8 cellular contexts compared by ENCODE assay signal in genomic region chr19:2602391-2603181, GRCh38.
DNase-seq lines count a peak whose midpoint lies in the region; ATAC-seq, FAIRE-seq and TF ChIP-seq lines count a peak whose summit lies in the region.

No MANE protein-coding gene starts in this region.

- H3K4me1 Mint-ChIP-seq in activated T-cell treated with anti-CD3 and anti-CD28 coated beads, Interleukin-2, amount 50 U/mL, for 24 hours (ENCODE audit: low read depth) = peaks cover 28% of the 10 kb centered on the region

- TF ChIP-seq CTCF in D721Med (IDR thresholded peaks at IDR 0.05; ENCODE audit: insufficient read depth, missing control alignments) = no peak

- no peaks in the 10 kb centered on the region for H3K27me3 ChIP-seq in mucosa of rectum (ENCODE audit: control insufficient read depth in 2 of 2, insufficient read depth in 2 of 2, low read length in 2 of 2)

- H3K9ac ChIP-seq in mucosa of rectum (ENCODE audit: low read depth in 1 of 2, low read length in 2 of 2) = peak overlapping the region in 1 of 2 donors; percentile 18

- ATAC-seq in HG02970 (IDR thresholded peaks at IDR 0.05; ENCODE audit: low FRiP score, unreplicated experiment) = no peak
- no peak for ATAC-seq in GM21717 (IDR thresholded peaks at IDR 0.05; ENCODE audit: unreplicated experiment)

- no peaks in the 10 kb centered on the region for H3K9me3 ChIP-seq in mucosa of rectum (ENCODE audit: control insufficient read depth in 2 of 2, low read length in 2 of 2)

- H3K27ac ChIP-seq in mucosa of rectum (ENCODE audit: low read depth in 2 of 2, low read length in 2 of 2) = peak overlapping the region; percentile 35 to 62

- peak overlapping the region in 1 of 2 donors; percentile 38 for H3K4me3 ChIP-seq in mucosa of rectum (ENCODE audit: low read length in 2 of 2)

- H3K4me1 ChIP-seq in mucosa of rectum (ENCODE audit: control insufficient read depth in 2 of 2, insufficient read depth in 2 of 2, low read length in 2 of 2) = peaks cover 0 to 4% of the 10 kb centered on the region in 2 donors

- H3K4me3 Mint-ChIP-seq in activated T-cell treated with anti-CD3 and anti-CD28 coated beads, Interleukin-2, amount 50 U/mL, for 24 hours = no peak overlapping the region

- H3K36me3 ChIP-seq in mucosa of rectum (ENCODE audit: control insufficient read depth in 2 of 2, insufficient read depth in 2 of 2, low read length in 2 of 2) = no peaks in the 10 kb centered on the region

- peak; percentile 30 for DNase-seq in activated T-cell treated with anti-CD3 and anti-CD28 coated beads, Interleukin-2, amount 50 U/mL, for 24 hours
- DNase-seq in activated T-cell treated with anti-CD3 and anti-CD28 coated beads, Interleukin-2, amount 50 U/mL, for 48 hours = no peak
- DNase-seq in fibroblast of gingiva (ENCODE audit: low read depth) = peak; percentile 99
- DNase-seq in D721Med (ENCODE audit: insufficient read length, low spot score) = no peak
- DNase-seq in NCI-H2196 (lab: John Stamatoyannopoulos, UW; ENCODE audit: unreplicated experiment) = no peak

- H3K27me3 Mint-ChIP-seq in activated T-cell treated with anti-CD3 and anti-CD28 coated beads, Interleukin-2, amount 50 U/mL, for 24 hours = peaks cover 11% of the 10 kb centered on the region

- FAIRE-seq in D721Med (lab: Jason Lieb, UNC) = no peak

- H3K36me3 Mint-ChIP-seq in activated T-cell treated with anti-CD3 and anti-CD28 coated beads, Interleukin-2, amount 50 U/mL, for 24 hours (ENCODE audit: low read depth) = no peaks in the 10 kb centered on the region

- no peaks in the 10 kb centered on the region for H3K9me3 Mint-ChIP-seq in activated T-cell treated with anti-CD3 and anti-CD28 coated beads, Interleukin-2, amount 50 U/mL, for 24 hours

- H3K27ac Mint-ChIP-seq in activated T-cell treated with anti-CD3 and anti-CD28 coated beads, Interleukin-2, amount 50 U/mL, for 24 hours = no peak overlapping the region

Comparison
In these comparisons a context has a peak if more than half of its experiments do, and no peak if none do; other contexts are left out.
1. DNase-seq: peak in activated T-cell treated with anti-CD3 and anti-CD28 coated beads, Interleukin-2, amount 50 U/mL, for 24 hours (single experiment) and fibroblast of gingiva (single experiment); none in activated T-cell treated with anti-CD3 and anti-CD28 coated beads, Interleukin-2, amount 50 U/mL, for 48 hours (0 of 2), D721Med (single experiment) and NCI-H2196 (single experiment).